9 cellular contexts compared by ENCODE assay signal in the genomic region with DNA sequence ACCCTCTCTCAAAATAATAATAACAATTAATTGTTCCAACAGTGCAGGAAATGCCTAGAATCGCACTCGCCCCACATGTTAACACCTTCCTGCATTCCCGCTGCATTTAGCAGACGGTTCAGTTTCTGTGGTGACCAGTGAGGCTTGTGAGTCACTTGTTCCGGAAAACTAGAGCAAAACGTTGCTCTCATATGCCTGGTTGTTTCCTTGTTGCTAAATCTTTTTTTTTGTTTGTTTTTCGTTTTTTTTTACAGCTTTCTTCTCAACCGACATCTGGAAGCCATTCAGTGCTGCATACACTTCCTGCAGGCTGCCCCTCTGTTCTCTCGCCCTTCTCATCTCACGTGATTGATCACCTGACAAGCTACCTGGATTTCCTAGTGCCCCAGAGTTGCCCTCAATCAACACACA. TPM values are rescaled to one million over a fixed set of nuclear protein-coding genes. Genes with fewer than 3 reads are reported as not detected.
A peak's percentile ranks its signal among the peaks of the same experiment; 100 is the strongest.
DNase-seq lines count a peak whose midpoint lies in the region; ATAC-seq and TF ChIP-seq lines count a peak whose summit lies in the region.
"Had no signal": no experiment of that assay in that cellular context is flagged by ENCODE, and none has a peak within 500 bp of the region (broad histone marks: within the 10 kb centered on the region; RNA-seq: fewer than 3 reads in every experiment).

No MANE protein-coding gene starts in this region.

- no peaks in the 10 kb centered on the region for H3K9me2 ChIP-seq in hepatocyte (replicated peaks; ENCODE audit: insufficient read depth)

- H3K27ac ChIP-seq in hepatocyte, result peak overlapping the region; percentile 89
- H3K27ac ChIP-seq in gastrocnemius medialis, result no peak overlapping the region

- H3K27ac Mint-ChIP-seq in stimulated activated naive CD8-positive, alpha-beta T cell treated with anti-CD3 and anti-CD28 coated beads, Interleukin-15, Interleukin-2, amounts not matched to agents 100 ng/mL and 50 ng/mL, for 24 hours, result peak overlapping the region; percentile 82
- no peak overlapping the region for H3K27ac Mint-ChIP-seq in activated naive CD8-positive, alpha-beta T cell treated with anti-CD3 and anti-CD28 coated beads for 36 hours

- H3K4me1 Mint-ChIP-seq in stimulated activated naive CD8-positive, alpha-beta T cell treated with anti-CD3 and anti-CD28 coated beads, Interleukin-15, Interleukin-2, amounts not matched to agents 100 ng/mL and 50 ng/mL, for 24 hours (ENCODE audit: low read depth), result peaks cover 11% of the 10 kb centered on the region
- peaks cover 4% of the 10 kb centered on the region for H3K4me1 Mint-ChIP-seq in activated naive CD8-positive, alpha-beta T cell treated with anti-CD3 and anti-CD28 coated beads for 36 hours

- no peaks in the 10 kb centered on the region for H3K36me3 Mint-ChIP-seq in stimulated activated naive CD8-positive, alpha-beta T cell treated with anti-CD3 and anti-CD28 coated beads, Interleukin-15, Interleukin-2, amounts not matched to agents 100 ng/mL and 50 ng/mL, for 24 hours (ENCODE audit: low read depth)
- no peaks in the 10 kb centered on the region for H3K36me3 Mint-ChIP-seq in activated naive CD8-positive, alpha-beta T cell treated with anti-CD3 and anti-CD28 coated beads for 36 hours

- H3K9me3 Mint-ChIP-seq in stimulated activated naive CD8-positive, alpha-beta T cell treated with anti-CD3 and anti-CD28 coated beads, Interleukin-15, Interleukin-2, amounts not matched to agents 100 ng/mL and 50 ng/mL, for 24 hours, result no peaks in the 10 kb centered on the region
- H3K9me3 Mint-ChIP-seq in activated naive CD8-positive, alpha-beta T cell treated with anti-CD3 and anti-CD28 coated beads for 36 hours, result no peaks in the 10 kb centered on the region

- no peaks in the 10 kb centered on the region for H3K9me3 ChIP-seq in hepatocyte (ENCODE audit: low read depth)
- H3K9me3 ChIP-seq in gastrocnemius medialis, result no peaks in the 10 kb centered on the region

- TF ChIP-seq CTCF in hepatocyte (IDR thresholded peaks at IDR 0.05; ENCODE audit: poor library complexity) (no peak), gastrocnemius medialis (IDR thresholded peaks at IDR 0.05 in 4 of 5, conservative IDR thresholded peaks at IDR 0.05 in 1 of 5) (no peak)

- H3K27me3 ChIP-seq in hepatocyte, result peaks cover 6% of the 10 kb centered on the region
- peaks cover 0 to 8% (median 0%) of the 10 kb centered on the region in 3 donors for H3K27me3 ChIP-seq in gastrocnemius medialis

- no peak for ATAC-seq in stimulated activated naive CD8-positive, alpha-beta T cell treated with anti-CD3 and anti-CD28 coated beads, Interleukin-15, Interleukin-2, amounts not matched to agents 100 U/mL and 50 U/mL, for 24 hours
- ATAC-seq in HG03378 (IDR thresholded peaks at IDR 0.05; ENCODE audit: unreplicated experiment) (no peak), gastrocnemius medialis (no peak)

- DNase-seq in stimulated activated naive CD8-positive, alpha-beta T cell treated with anti-CD3 and anti-CD28 coated beads, Interleukin-15, Interleukin-2, amounts not matched to agents 100 U/mL and 50 U/mL, for 24 hours, result no peak
- DNase-seq in activated naive CD8-positive, alpha-beta T cell treated with anti-CD3 and anti-CD28 coated beads for 36 hours, result peak; percentile 9
- peak; percentile 65 for DNase-seq in hepatocyte (ENCODE audit: low spot score)
- DNase-seq in NCI-H774 (lab: John Stamatoyannopoulos, UW), result no peak
- no peak for DNase-seq in gastrocnemius medialis
- DNase-seq in hypothalamus (lab: John Stamatoyannopoulos, UW), result no peak
- DNase-seq: NCI-H2029 had no signal

- H3K4me3 ChIP-seq in hepatocyte, result no peak overlapping the region
- H3K4me3 ChIP-seq in gastrocnemius medialis, result no peak overlapping the region

- no peak for TF ChIP-seq POLR2A in gastrocnemius medialis (IDR thresholded peaks at IDR 0.05)

- H4K20me1 ChIP-seq in hepatocyte (ENCODE audit: insufficient read depth, poor library complexity, severe bottlenecking), result no peaks in the 10 kb centered on the region

- no peak overlapping the region for H2AFZ ChIP-seq in hepatocyte

- no peaks in the 10 kb centered on the region for H3K36me3 ChIP-seq in hepatocyte (replicated peaks; ENCODE audit: insufficient read depth, low read depth)
- H3K36me3 ChIP-seq in gastrocnemius medialis, result no peaks in the 10 kb centered on the region

- H3K4me1 ChIP-seq in hepatocyte (ENCODE audit: insufficient read depth), result peaks cover 18% of the 10 kb centered on the region
- no peaks in the 10 kb centered on the region for H3K4me1 ChIP-seq in gastrocnemius medialis

- no peaks in the 10 kb centered on the region for H3K79me2 ChIP-seq in hepatocyte

- H3K4me2 ChIP-seq in hepatocyte, result no peak overlapping the region

- no peak overlapping the region for H3K4me3 Mint-ChIP-seq in stimulated activated naive CD8-positive, alpha-beta T cell treated with anti-CD3 and anti-CD28 coated beads, Interleukin-15, Interleukin-2, amounts not matched to agents 100 ng/mL and 50 ng/mL, for 24 hours
- no peak overlapping the region for H3K4me3 Mint-ChIP-seq in activated naive CD8-positive, alpha-beta T cell treated with anti-CD3 and anti-CD28 coated beads for 36 hours

- WGBS in hepatocyte (ENCODE audit: low lambda C conversion rate, missing lambda C conversion rate), result 53% methylated on average over 10 of the region's 10 CpGs

- in situ Hi-C loops in gastrocnemius medialis (cut with MboI; ENCODE audit: low sequenced_read_pairs in 4 of 4), result no loop called here

- intact Hi-C loops in gastrocnemius medialis (cut with DNase I; ENCODE audit: low total_unique reads), result no loop called here

- peaks cover 25% of the 10 kb centered on the region for H3K27me3 Mint-ChIP-seq in stimulated activated naive CD8-positive, alpha-beta T cell treated with anti-CD3 and anti-CD28 coated beads, Interleukin-15, Interleukin-2, amounts not matched to agents 100 ng/mL and 50 ng/mL, for 24 hours
- peaks cover 28% of the 10 kb centered on the region for H3K27me3 Mint-ChIP-seq in activated naive CD8-positive, alpha-beta T cell treated with anti-CD3 and anti-CD28 coated beads for 36 hours

RNA-seq across cellular contexts. Expression of gene TMPRSS2, which starts 56.9 kb away (rescaled TPM):
- total RNA-seq in activated naive CD8-positive, alpha-beta T cell treated with anti-CD3 and anti-CD28 coated beads for 36 hours, result not detected
- total RNA-seq in hepatocyte (113 and 121 TPM in 2 replicates), gastrocnemius medialis (1 to 10 TPM in 1 of 4 donors, under 1 TPM in 1, not detected in 2; 0.09 to 1.2 TPM)
- polyA plus RNA-seq in hepatocyte, result 50.8 and 65.9 TPM in 2 replicates

Comparison
In these comparisons a context has a peak if more than half of its experiments do, and no peak if none do; other contexts are left out.
1. DNase-seq: peak in activated naive CD8-positive, alpha-beta T cell treated with anti-CD3 and anti-CD28 coated beads for 36 hours (single experiment) and hepatocyte (single experiment); none in stimulated activated naive CD8-positive, alpha-beta T cell treated with anti-CD3 and anti-CD28 coated beads, Interleukin-15, Interleukin-2, amounts not matched to agents 100 U/mL and 50 U/mL, for 24 hours (single experiment), NCI-H774 (single experiment), gastrocnemius medialis (0 of 2) and hypothalamus (0 of 51).
2. RNA of gene TMPRSS2, which starts 56.9 kb away (total RNA-seq): 113 to 121 TPM in hepatocyte; 0.09 to 1.2 TPM in gastrocnemius medialis and not detected in activated naive CD8-positive, alpha-beta T cell treated with anti-CD3 and anti-CD28 coated beads for 36 hours; every median in the first group is over 10 times any median in the second.